24 cellular contexts compared by ENCODE assay signal in the genomic region with DNA sequence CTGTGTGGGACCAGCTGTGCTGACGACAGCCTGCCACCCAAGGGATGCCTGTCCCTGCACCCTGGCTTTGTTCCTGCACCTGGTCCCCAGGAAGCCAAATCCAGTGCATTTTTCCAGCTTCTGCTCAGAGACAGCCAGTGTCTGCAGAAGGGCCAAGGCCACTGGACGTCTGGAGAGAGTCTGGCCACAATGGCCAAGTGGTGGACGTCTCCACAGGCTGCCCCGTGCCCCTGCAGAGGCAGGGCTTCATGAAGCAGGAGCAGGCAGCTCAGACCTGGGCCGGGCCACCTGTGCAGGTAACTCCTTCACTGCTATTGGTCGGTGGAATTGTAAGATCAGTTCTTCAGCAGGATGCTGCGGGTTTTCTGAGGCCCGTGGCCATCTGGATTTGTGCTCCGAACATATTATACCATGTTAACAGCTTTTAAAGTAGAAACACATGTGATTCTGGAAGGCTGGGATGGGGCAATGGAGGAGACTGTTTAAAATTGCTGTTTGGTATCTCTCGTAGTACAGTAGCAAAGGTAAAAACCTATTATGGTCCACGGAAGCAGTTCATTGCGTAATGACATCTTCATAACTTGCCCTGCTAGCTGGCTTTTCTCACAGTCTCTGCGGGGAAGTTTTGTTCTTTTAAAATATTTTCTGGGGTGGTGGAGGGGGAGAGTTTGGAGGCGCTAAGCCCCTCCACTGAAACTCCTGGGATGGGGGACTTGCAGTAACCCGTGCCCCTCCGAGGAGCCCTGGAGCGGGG.
DNase-seq lines count a peak whose midpoint lies in the region; ATAC-seq, FAIRE-seq and TF ChIP-seq lines count a peak whose summit lies in the region.
"Had no signal": no experiment of that assay in that cellular context is flagged by ENCODE, and none has a peak within 500 bp of the region (broad histone marks: within the 10 kb centered on the region; RNA-seq: fewer than 3 reads in every experiment).

No MANE protein-coding gene starts in this region.

- no peak overlapping the region for H3K4me3 ChIP-seq in neuronal stem cell (ENCODE audit: low read length in 2 of 2)
- H3K4me3 ChIP-seq: prostate gland, stomach, tibial nerve had no signal

- no peaks in the 10 kb centered on the region for H3K9me3 Mint-ChIP-seq in brain
- no peaks in the 10 kb centered on the region for H3K9me3 Mint-ChIP-seq in H9
- H3K9me3 Mint-ChIP-seq: activated CD4-positive, alpha-beta T cell treated with anti-CD3 and anti-CD28 coated beads, Interleukin-2, amount 10 ng/mL, durations not matched to agents 7 days and 5 days; activated T-helper 1 cell treated with anti-CD3 and anti-CD28 coated beads, Interleukin-12 subunit alpha, Interleukin-12 subunit beta, Interleukin-2, Interleukin-4 antibody, amounts not matched to agents 30 ng/mL and 10 ng/mL and 1 ng/mL, durations not matched to agents 14 hours and 24 hours and 36 hours; CD4-positive, CD25-positive, alpha-beta regulatory T cell; HFFc6 had no signal

- peak; percentile 40 for FAIRE-seq in HTR-8/SVneo (lab: Jason Lieb, UNC)
- FAIRE-seq: endometrium, keratinocyte had no signal

- no peaks in the 10 kb centered on the region for H3K23me2 ChIP-seq in H9 (ENCODE audit: insufficient read length, low read depth, low read length, poor library complexity, severe bottlenecking)

- H3K9ac ChIP-seq in neuronal stem cell (ENCODE audit: low read depth, low read length, poor library complexity) (peak overlapping the region; percentile 32), H9 (ENCODE audit: extremely low read depth, insufficient read length, low read length) (no peak overlapping the region)
- H3K9ac ChIP-seq: KMS-11 had no signal

- H3K23ac ChIP-seq in neuronal stem cell (ENCODE audit: low read depth, low read length, poor library complexity) (peak overlapping the region; percentile 38), H9 (ENCODE audit: insufficient read length, low read depth, low read length) (no peak overlapping the region)

- H4K91ac ChIP-seq in neuronal stem cell (ENCODE audit: low read depth, low read length, poor library complexity) (no peak overlapping the region), H9 (ENCODE audit: insufficient read length, low read depth, low read length) (no peak overlapping the region)

- H3K56ac ChIP-seq in H9 (ENCODE audit: insufficient read length, low read depth, low read length), result no peak overlapping the region

- TF ChIP-seq CTCF in brain (conservative IDR thresholded peaks at IDR 0.05) (no peak), H9 (conservative IDR thresholded peaks at IDR 0.05) (no peak)

- DNase-seq in HTR-8/SVneo (ENCODE audit: insufficient read length, low spot score) (no peak), MV-4-11 (lab: John Stamatoyannopoulos, UW) (peak; percentile 35), neuronal stem cell (ENCODE audit: low spot score) (no peak), H9 (no peak)
- DNase-seq: activated CD4-positive, alpha-beta T cell treated with anti-CD3 and anti-CD28 coated beads, Interleukin-2, amount 10 ng/mL, durations not matched to agents 7 days and 5 days; activated naive CD4-positive, alpha-beta T cell treated with anti-CD3 and anti-CD28 coated beads, Interleukin-2, amount 50 U/mL, for 16 hours; CD4-positive, CD25-positive, alpha-beta regulatory T cell; HFFc6; NCI-H1092; NCI-H187 treated with DMSO at 0.1 percent for 48 hours; NCI-H2227 treated with DMSO at 0.1 percent for 48 hours; NCI-H69; SHP77; stomach; T-helper 17 cell had no signal

- no peak overlapping the region for H4K5ac ChIP-seq in H9 (ENCODE audit: insufficient read length, low read depth, low read length)

- H3K18ac ChIP-seq in neuronal stem cell (ENCODE audit: low read length) (peak overlapping the region; percentile 71), H9 (ENCODE audit: insufficient read length, low read depth, low read length) (no peak overlapping the region)

- H3K4me1 Mint-ChIP-seq in brain (peaks cover 95% of the 10 kb centered on the region), H9 (peaks cover 16 to 29% of the 10 kb centered on the region in 2 experiments)

- H3K4me1 ChIP-seq in neuronal stem cell (ENCODE audit: control insufficient read depth in 2 of 2, insufficient read depth in 1 of 2, low read depth in 1 of 2, low read length in 2 of 2) (peaks cover 26 to 42% of the 10 kb centered on the region in 2 donors), H9 (ENCODE audit: insufficient read depth, low read length) (peaks cover 6% of the 10 kb centered on the region; the same call in 1 of the 2 replicates)
- H3K4me1 ChIP-seq: prostate gland had no signal

- no peak overlapping the region for H3K4me2 ChIP-seq in neuronal stem cell (ENCODE audit: insufficient read depth, low read length, poor library complexity, severe bottlenecking)
- H3K4me2 ChIP-seq in H9 (ENCODE audit: insufficient read depth, insufficient read length, low read length), result no peak overlapping the region
- H3K4me2 ChIP-seq: KMS-11 had no signal

- peaks cover 4 to 22% of the 10 kb centered on the region in 2 donors for H3K36me3 ChIP-seq in neuronal stem cell (replicated peaks in 1 of 2; ENCODE audit: control insufficient read depth in 2 of 2, insufficient read depth in 2 of 2, low read length in 2 of 2)
- H3K36me3 ChIP-seq: prostate gland, tibial nerve had no signal

- WGBS in neuronal stem cell (ENCODE audit: extremely low coverage in 2 of 2, insufficient read length in 2 of 2, insufficient replicate concordance in 1 of 2), 2 donors, result no CpG with 5 or more reads among the region's 17 CpGs
- no CpG with 5 or more reads among the region's 17 CpGs for WGBS in H9 (ENCODE audit: extremely low coverage, insufficient read length, low lambda C conversion rate)

- H3K4me3 Mint-ChIP-seq in brain, result no peak overlapping the region
- no peak overlapping the region for H3K4me3 Mint-ChIP-seq in H9
- H3K4me3 Mint-ChIP-seq: activated CD4-positive, alpha-beta T cell treated with anti-CD3 and anti-CD28 coated beads, Interleukin-2, amount 10 ng/mL, durations not matched to agents 7 days and 5 days; activated T-helper 1 cell treated with anti-CD3 and anti-CD28 coated beads, Interleukin-12 subunit alpha, Interleukin-12 subunit beta, Interleukin-2, Interleukin-4 antibody, amounts not matched to agents 30 ng/mL and 10 ng/mL and 1 ng/mL, durations not matched to agents 14 hours and 24 hours and 36 hours; CD4-positive, CD25-positive, alpha-beta regulatory T cell; HFFc6; T-helper 17 cell had no signal

- H2BK15ac ChIP-seq in neuronal stem cell (ENCODE audit: low read length), result no peak overlapping the region
- H2BK15ac ChIP-seq in H9 (ENCODE audit: low read depth, low read length), result no peak overlapping the region

- H3K9me3 ChIP-seq in neuronal stem cell (replicated peaks in 1 of 2; ENCODE audit: control insufficient read depth in 2 of 2, insufficient read depth in 1 of 2, low read depth in 1 of 2, low read length in 2 of 2), result no peaks in the 10 kb centered on the region
- H3K9me3 ChIP-seq in H9 (ENCODE audit: control insufficient read depth, low read depth, low read length), result no peaks in the 10 kb centered on the region
- H3K9me3 ChIP-seq: prostate gland, stomach, tibial nerve had no signal

- H2AFZ ChIP-seq in neuronal stem cell (ENCODE audit: low read length), result no peak overlapping the region
- H2AFZ ChIP-seq in H9 (ENCODE audit: low read length), result no peak overlapping the region

- ATAC-seq in GM21576 (IDR thresholded peaks at IDR 0.05; ENCODE audit: unreplicated experiment) (no peak), GM18502 (IDR thresholded peaks at IDR 0.05; ENCODE audit: poor library complexity, unreplicated experiment) (no peak)
- ATAC-seq: T-helper 17 cell had no signal

- H3K27me3 ChIP-seq in neuronal stem cell (ENCODE audit: control insufficient read depth in 3 of 3, insufficient read depth in 3 of 3, low read depth in 1 of 3, low read length in 3 of 3) (no peaks in the 10 kb centered on the region), H9 (ENCODE audit: insufficient read depth, low read length) (no peaks in the 10 kb centered on the region)
- H3K27me3 ChIP-seq: stomach, tibial nerve had no signal

- no peak overlapping the region for H3K14ac ChIP-seq in neuronal stem cell (ENCODE audit: low read length)
- H3K14ac ChIP-seq in H9 (ENCODE audit: insufficient read depth, low read length), result no peak overlapping the region

- no peak overlapping the region for H4K8ac ChIP-seq in neuronal stem cell (ENCODE audit: low read depth, low read length)
- no peak overlapping the region for H4K8ac ChIP-seq in H9 (replicated peaks; ENCODE audit: insufficient read length, low read depth, low read length)

- peaks cover 4% of the 10 kb centered on the region for H3K27me3 Mint-ChIP-seq in brain
- no peaks in the 10 kb centered on the region for H3K27me3 Mint-ChIP-seq in H9 (ENCODE audit: low read depth)
- H3K27me3 Mint-ChIP-seq: activated CD4-positive, alpha-beta T cell treated with anti-CD3 and anti-CD28 coated beads, Interleukin-2, amount 10 ng/mL, durations not matched to agents 7 days and 5 days; CD4-positive, CD25-positive, alpha-beta regulatory T cell; T-helper 17 cell had no signal

- H2BK12ac ChIP-seq in neuronal stem cell (ENCODE audit: low read length), result no peak overlapping the region
- H2BK12ac ChIP-seq in H9 (ENCODE audit: insufficient read length, low read depth, low read length), result no peak overlapping the region

- H2BK5ac ChIP-seq in neuronal stem cell (ENCODE audit: low read length) (peak overlapping the region; percentile 31), H9 (ENCODE audit: insufficient read length, low read length) (no peak overlapping the region)

- H2BK20ac ChIP-seq in H9 (ENCODE audit: low read depth, low read length, poor library complexity, severe bottlenecking), result no peak overlapping the region

- H3T11ph ChIP-seq in H9 (ENCODE audit: low read length), result no peak overlapping the region

- peak overlapping the region; percentile 21 for H2BK120ac ChIP-seq in neuronal stem cell (ENCODE audit: low read depth, low read length)
- no peak overlapping the region for H2BK120ac ChIP-seq in H9 (ENCODE audit: low read depth, low read length, poor library complexity, severe bottlenecking)

- H3K27ac Mint-ChIP-seq in brain, result peak overlapping the region; percentile 37 to 92 (median 67)
- no peak overlapping the region; a peak in 1 of 7 replicates for H3K27ac Mint-ChIP-seq in H9
- H3K27ac Mint-ChIP-seq: activated CD4-positive, alpha-beta T cell treated with anti-CD3 and anti-CD28 coated beads, Interleukin-2, amount 10 ng/mL, durations not matched to agents 7 days and 5 days; activated T-helper 1 cell treated with anti-CD3 and anti-CD28 coated beads, Interleukin-12 subunit alpha, Interleukin-12 subunit beta, Interleukin-2, Interleukin-4 antibody, amounts not matched to agents 30 ng/mL and 10 ng/mL and 1 ng/mL, durations not matched to agents 14 hours and 24 hours and 36 hours; HFFc6; T-helper 17 cell had no signal

- no peaks in the 10 kb centered on the region for H3K36me3 Mint-ChIP-seq in brain
- no peaks in the 10 kb centered on the region; a peak in 2 of 7 replicates for H3K36me3 Mint-ChIP-seq in H9 (ENCODE audit: insufficient read depth in 1 of 3, low read depth in 3 of 3)

- H3K79me1 ChIP-seq in neuronal stem cell (ENCODE audit: low read depth, low read length) (peaks cover 7% of the 10 kb centered on the region), H9 (ENCODE audit: insufficient read depth, low read depth, low read length, poor library complexity, severe bottlenecking) (no peaks in the 10 kb centered on the region)

- H3K4ac ChIP-seq in neuronal stem cell (ENCODE audit: low read length), result no peak overlapping the region
- no peak overlapping the region for H3K4ac ChIP-seq in H9 (ENCODE audit: low read depth, low read length)

- H2AK5ac ChIP-seq in neuronal stem cell (ENCODE audit: low read depth, low read length), result no peak overlapping the region
- H2AK5ac ChIP-seq in H9 (ENCODE audit: insufficient read length, low read length), result no peak overlapping the region

- H3K79me2 ChIP-seq in H9 (ENCODE audit: insufficient read depth, low read length), result no peaks in the 10 kb centered on the region

- no peak overlapping the region for H3K27ac ChIP-seq in neuronal stem cell (replicated peaks; ENCODE audit: low read length)
- H3K27ac ChIP-seq in H9 (ENCODE audit: insufficient read length, low read depth, low read length), result no peak overlapping the region
- H3K27ac ChIP-seq: KMS-11, prostate gland, stomach, tibial nerve had no signal

- H4K20me1 ChIP-seq in H9 (ENCODE audit: control insufficient read depth, insufficient read depth, insufficient read length), result no peaks in the 10 kb centered on the region

Comparison
In these comparisons a context has a peak if more than half of its experiments do, and no peak if none do; other contexts are left out.
1. H3K27ac Mint-ChIP-seq: peak in brain (5 of 5); none in H9 (0 of 3).